8 cellular contexts compared by ENCODE assay signal in the genomic region with DNA sequence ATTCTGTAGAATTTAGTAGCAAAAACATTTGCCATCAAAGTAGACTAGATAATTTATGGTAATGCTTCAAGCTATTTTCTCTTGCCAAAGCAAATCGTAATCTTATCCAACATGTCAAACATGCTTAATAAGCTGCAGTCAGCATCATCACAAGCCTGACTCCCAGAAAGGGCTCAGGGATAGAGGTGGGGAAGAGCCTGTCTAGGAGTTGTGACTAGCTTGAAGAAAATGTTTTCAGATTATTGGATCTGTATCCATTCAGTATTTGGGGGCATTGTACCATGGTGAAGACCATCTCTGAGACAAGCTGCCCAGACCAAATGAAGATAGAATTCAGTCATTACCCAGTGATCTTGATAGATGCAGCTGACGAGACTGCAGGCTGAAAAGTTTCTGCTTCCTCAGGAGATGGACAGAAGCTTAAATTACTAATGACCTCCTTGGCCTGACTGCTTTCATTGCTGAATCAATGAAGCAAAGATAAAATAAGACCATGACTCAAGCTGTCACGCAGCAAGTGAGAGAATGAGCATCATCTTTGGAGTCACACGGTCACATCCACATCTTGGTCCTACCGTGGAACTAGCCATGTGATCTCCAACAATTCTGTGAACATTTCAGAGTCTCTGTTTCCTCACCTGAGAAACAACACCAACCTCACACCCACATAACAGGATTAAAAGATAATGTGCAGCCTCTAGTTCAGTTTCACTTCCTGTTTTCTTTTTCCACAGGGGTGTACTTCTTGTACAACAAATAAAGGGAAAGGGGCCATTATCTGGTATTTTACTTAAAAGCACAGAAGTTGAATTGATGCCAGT. TPM values are rescaled to one million over a fixed set of nuclear protein-coding genes. Genes with fewer than 3 reads are reported as not detected.
DNase-seq lines count a peak whose midpoint lies in the region; ATAC-seq and TF ChIP-seq lines count a peak whose summit lies in the region.
"Had no signal": no experiment of that assay in that cellular context is flagged by ENCODE, and none has a peak within 500 bp of the region (broad histone marks: within the 10 kb centered on the region; RNA-seq: fewer than 3 reads in every experiment).

No MANE protein-coding gene starts in this region.

- H4K20me1 ChIP-seq in OCI-LY7 (ENCODE audit: insufficient read depth, low read length): no peaks in the 10 kb centered on the region

- H3K4me3 ChIP-seq in OCI-LY7 (ENCODE audit: low read depth, low read length, poor library complexity, severe bottlenecking): peak overlapping the region; percentile 42
- H3K4me3 ChIP-seq: SK-N-MC had no signal

- POLR2A ChIA-PET in OCI-LY7 (lab: Charles Lee): interaction anchor here (0.7 to 2.1 kb wide), 14 partner anchors 9 to 117 kb away, joined by 3 to 16 read pairs (median 4); a partner anchor contains a TSS

- TF ChIP-seq CTCF in OCI-LY7 (conservative IDR thresholded peaks at IDR 0.05; ENCODE audit: low read length): no peak

- no peaks in the 10 kb centered on the region for H3K9me3 ChIP-seq in OCI-LY7 (ENCODE audit: low read length)

- peak overlapping the region; percentile 67 for H3K27ac ChIP-seq in OCI-LY7 (ENCODE audit: low read depth, low read length, poor library complexity, severe bottlenecking)
- H3K27ac ChIP-seq: SK-N-MC had no signal

- peaks cover 79% of the 10 kb centered on the region for H3K36me3 ChIP-seq in OCI-LY7 (ENCODE audit: insufficient read depth, low read length)

- H3K79me2 ChIP-seq in OCI-LY7 (ENCODE audit: insufficient read depth, low read depth, low read length): no peaks in the 10 kb centered on the region

- H3K9me2 ChIP-seq in OCI-LY7 (ENCODE audit: insufficient read depth, low read length): no peaks in the 10 kb centered on the region

- H2AFZ ChIP-seq in OCI-LY7 (ENCODE audit: low read length): peak overlapping the region; percentile 28; the same call in 1 of the 2 replicates

- intact Hi-C loops in OCI-LY7 (cut with micrococcal nuclease; ENCODE audit: unreplicated experiment) (no loop called here), cardiac septum (cut with DNase I) (loop anchor here (10.0 kb wide), 1 partner anchor 109 kb away; no protein-coding TSS in a partner anchor)

- peak; percentile 84 for DNase-seq in OCI-LY7 (ENCODE audit: low spot score)
- DNase-seq in myocyte (ENCODE audit: low read depth): peak; percentile 66
- DNase-seq in Ammon's horn (ENCODE audit: low spot score): no peak
- no peak for DNase-seq in cardiac septum (ENCODE audit: low spot score)
- no peak for DNase-seq in NCI-H2107 treated with DMSO at 0.1 percent for 48 hours (lab: John Stamatoyannopoulos, UW; ENCODE audit: unreplicated experiment)

- peak; percentile 81 for ATAC-seq in GM19023 (IDR thresholded peaks at IDR 0.05; ENCODE audit: unreplicated experiment)
- ATAC-seq in HG02840 (IDR thresholded peaks at IDR 0.05; ENCODE audit: low FRiP score, unreplicated experiment): peak; percentile 83

- BruUV-seq in OCI-LY7 (replicated peaks; lab: Mats Ljungman, UMichigan): no TSS peak

- CTCF ChIA-PET in OCI-LY7 (lab: Charles Lee; ENCODE audit: unreplicated experiment): interaction anchor here (0.9 to 1.5 kb wide), 4 partner anchors 9 to 38 kb away, joined by 3 to 7 read pairs (median 5); a partner anchor contains a TSS

- peaks cover 39% of the 10 kb centered on the region for H3K4me1 ChIP-seq in OCI-LY7 (ENCODE audit: insufficient read depth, low read length, poor library complexity, severe bottlenecking)

- H3K4me2 ChIP-seq in OCI-LY7 (ENCODE audit: low read length): peak overlapping the region; percentile 71

RNA-seq across cellular contexts. Expression of a gene that starts 9.4 kb away (rescaled TPM):
- total RNA-seq in OCI-LY7 (2014; rRNA removed; shearing (Covaris generic)): 29.3 and 35.6 TPM in 2 replicates
- 19.5 and 26.2 TPM in 2 replicates for total RNA-seq in OCI-LY7 (2022)
- 12.9 and 16.8 TPM in 2 replicates for total RNA-seq in myocyte
- polyA plus RNA-seq in myocyte (2012): 7.2 TPM
- total RNA-seq in cardiac septum: 4.8 TPM

RNA-seq across cellular contexts. Expression of a gene that starts 50.2 kb away (rescaled TPM):
- total RNA-seq in OCI-LY7 (2014; rRNA removed; shearing (Covaris generic)): 68.5 and 79.1 TPM in 2 replicates
- total RNA-seq in OCI-LY7 (2022): 116 and 139 TPM in 2 replicates
- total RNA-seq in myocyte: 40.5 and 41.4 TPM in 2 replicates
- polyA plus RNA-seq in myocyte (2012): 6.2 TPM
- 61.4 TPM for total RNA-seq in cardiac septum

Comparison
In these comparisons a context has a peak if more than half of its experiments do, and no peak if none do; other contexts are left out.
1. DNase-seq: peak in OCI-LY7 (single experiment) and myocyte (single experiment); none in Ammon's horn (single experiment), cardiac septum (single experiment) and NCI-H2107 treated with DMSO at 0.1 percent for 48 hours (single experiment).